Comparison of ENCODE assay signal across 12 cellular contexts in genomic region chr17:39675390-39676082, GRCh38. TPM values are rescaled to one million over a fixed set of nuclear protein-coding genes. Genes with fewer than 3 reads are reported as not detected.
DNase-seq lines count a peak whose midpoint lies in the region; ATAC-seq and TF ChIP-seq lines count a peak whose summit lies in the region.
"Had no signal": no experiment of that assay in that cellular context is flagged by ENCODE, and none has a peak within 500 bp of the region (broad histone marks: within the 10 kb centered on the region; RNA-seq: fewer than 3 reads in every experiment).

No MANE protein-coding gene starts in this region.

- no peaks in the 10 kb centered on the region for H3F3A ChIP-seq in GM23248 (ENCODE audit: insufficient read depth)

- in situ Hi-C loops in GM23248 (cut with MboI), result no loop called here

- no peak overlapping the region for H3K9ac ChIP-seq in GM23248

- H3K4me1 ChIP-seq in hepatocyte (ENCODE audit: insufficient read depth), result peaks cover 42% of the 10 kb centered on the region
- H3K4me1 ChIP-seq in GM23248 (ENCODE audit: insufficient read depth), result no peaks in the 10 kb centered on the region

- no peaks in the 10 kb centered on the region for H4K20me1 ChIP-seq in hepatocyte (ENCODE audit: insufficient read depth, poor library complexity, severe bottlenecking)
- H4K20me1 ChIP-seq in GM23248 (ENCODE audit: insufficient read depth), result no peaks in the 10 kb centered on the region

- WGBS in hepatocyte (ENCODE audit: low lambda C conversion rate, missing lambda C conversion rate), result 81% methylated on average over 10 of the region's 10 CpGs
- WGBS in GM23248 (ENCODE audit: low coverage in 1 of 2, low lambda C conversion rate in 2 of 2, missing lambda C conversion rate in 2 of 2), 2 experiments, result 83 to 96% methylated on average over 8 to 10 of the region's 10 CpGs

- H3K4me2 ChIP-seq in hepatocyte (no peak overlapping the region), GM23248 (ENCODE audit: unreplicated experiment) (no peak overlapping the region)

- H3K27ac ChIP-seq in VCaP, result peak overlapping the region; percentile 54
- H3K27ac ChIP-seq in hepatocyte, result peak overlapping the region; percentile 91
- H3K27ac ChIP-seq in skin epidermis, result peak overlapping the region in 20 of 21 experiments; percentile 15 to 85 (median 72)
- no peak overlapping the region for H3K27ac ChIP-seq in GM23248
- H3K27ac ChIP-seq: HL-60 had no signal

- H3K9me2 ChIP-seq in hepatocyte (replicated peaks; ENCODE audit: insufficient read depth) (no peaks in the 10 kb centered on the region), GM23248 (ENCODE audit: insufficient read depth) (no peaks in the 10 kb centered on the region)

- no peaks in the 10 kb centered on the region for H3K9me3 ChIP-seq in hepatocyte (ENCODE audit: low read depth)
- H3K9me3 ChIP-seq in GM23248 (ENCODE audit: low read depth), result no peaks in the 10 kb centered on the region
- H3K9me3 ChIP-seq: mucosa of descending colon had no signal

- no peak for TF ChIP-seq POLR2A in erythroblast (IDR thresholded peaks at IDR 0.05; ENCODE audit: low read length)

- H2AFZ ChIP-seq in hepatocyte (no peak overlapping the region), GM23248 (no peak overlapping the region)

- H3K36me3 ChIP-seq in hepatocyte (replicated peaks; ENCODE audit: insufficient read depth, low read depth), result no peaks in the 10 kb centered on the region
- no peaks in the 10 kb centered on the region for H3K36me3 ChIP-seq in GM23248 (ENCODE audit: low read depth)

- peak; percentile 11 for ATAC-seq in GM21786 (IDR thresholded peaks at IDR 0.05; ENCODE audit: unreplicated experiment)
- ATAC-seq in GM18520 (IDR thresholded peaks at IDR 0.05; ENCODE audit: unreplicated experiment), result no peak

- no peak overlapping the region for H3K4me3 ChIP-seq in hepatocyte
- no peak overlapping the region for H3K4me3 ChIP-seq in skin epidermis
- H3K4me3 ChIP-seq in GM23248, result no peak overlapping the region
- H3K4me3 ChIP-seq: mucosa of descending colon had no signal

- H3K27me3 ChIP-seq in hepatocyte, result no peaks in the 10 kb centered on the region
- H3K27me3 ChIP-seq in GM23248 (replicated peaks; ENCODE audit: insufficient read depth), result 0 out of 2 replicates have a peak, but pooled peaks cover 6% of the 10 kb centered on the region

- no peak for DNase-seq in hepatocyte (ENCODE audit: low spot score)
- DNase-seq in erythroblast (lab: John Stamatoyannopoulos, UW), result no peak
- DNase-seq in pons (ENCODE audit: low spot score), result no peak
- DNase-seq in GM23248, result no peak
- DNase-seq: stimulated activated CD4-positive, alpha-beta T cell treated with anti-CD3 and anti-CD28 coated beads, Interleukin-2, amount 100 ng/mL, for 48 hours had no signal

- H3K79me2 ChIP-seq in hepatocyte (no peaks in the 10 kb centered on the region), GM23248 (ENCODE audit: insufficient read depth) (no peaks in the 10 kb centered on the region)

- TF ChIP-seq CTCF in VCaP (conservative IDR thresholded peaks at IDR 0.05), result no peak
- TF ChIP-seq CTCF in hepatocyte (IDR thresholded peaks at IDR 0.05; ENCODE audit: poor library complexity), result no peak

RNA-seq across cellular contexts. Expression of gene PNMT, which starts 7.3 kb away (rescaled TPM):
- total RNA-seq in hepatocyte, result 51.9 and 64.5 TPM in 2 replicates
- 203 and 204 TPM in 2 replicates for polyA plus RNA-seq in hepatocyte
- not detected in 2 replicates for total RNA-seq in GM23248 (2014; rRNA removed; shearing (Covaris generic))
- polyA plus RNA-seq in GM23248 (2016; fragmentation: Nextera tagmentation; extraction: Ambion mirVana), result not detected in 2 replicates
- total RNA-seq: Daoy had no signal

RNA-seq across cellular contexts. Expression of gene TCAP, which starts 10.4 kb away (rescaled TPM):
- 0.90 and 1.0 TPM in 2 replicates for total RNA-seq in hepatocyte
- 0.64 and 0.66 TPM in 2 replicates for polyA plus RNA-seq in hepatocyte
- 0.43 TPM in 1 of 2 replicates, not detected in the other for total RNA-seq in GM23248 (2014; rRNA removed; shearing (Covaris generic))
- polyA plus RNA-seq in GM23248 (2016; fragmentation: Nextera tagmentation; extraction: Ambion mirVana), result not detected in 2 replicates
- total RNA-seq: Daoy had no signal

RNA-seq across cellular contexts. Expression of gene PGAP3, which starts 12.3 kb away (rescaled TPM):
- total RNA-seq in hepatocyte, result 26.8 and 33.0 TPM in 2 replicates
- polyA plus RNA-seq in hepatocyte (35.4 and 35.6 TPM in 2 replicates), GM23248 (2016; fragmentation: Nextera tagmentation; extraction: Ambion mirVana) (9.2 and 10.6 TPM in 2 replicates)
- 14.2 and 15.3 TPM in 2 replicates for total RNA-seq in GM23248 (2014; rRNA removed; shearing (Covaris generic))

RNA-seq across cellular contexts. Expression of gene ERBB2, which starts 24.3 kb away (rescaled TPM):
- 77.7 and 93.1 TPM in 2 replicates for total RNA-seq in hepatocyte
- polyA plus RNA-seq in hepatocyte, result 72.9 and 76.4 TPM in 2 replicates
- 45.8 and 55.4 TPM in 2 replicates for total RNA-seq in GM23248 (2014; rRNA removed; shearing (Covaris generic))
- 28.5 and 30.3 TPM in 2 replicates for polyA plus RNA-seq in GM23248 (2016; fragmentation: Nextera tagmentation; extraction: Ambion mirVana)

RNA-seq across cellular contexts. Expression of gene STARD3, which starts 38.6 kb away (rescaled TPM):
- 61.6 and 76.5 TPM in 2 replicates for total RNA-seq in hepatocyte
- polyA plus RNA-seq in hepatocyte, result 89.0 and 90.3 TPM in 2 replicates
- total RNA-seq in GM23248 (2014; rRNA removed; shearing (Covaris generic)), result 34.0 and 41.0 TPM in 2 replicates
- 32.3 and 34.1 TPM in 2 replicates for polyA plus RNA-seq in GM23248 (2016; fragmentation: Nextera tagmentation; extraction: Ambion mirVana)

Comparison
In these comparisons a context has a peak if more than half of its experiments do, and no peak if none do; other contexts are left out.
1. RNA of gene PNMT, which starts 7.3 kb away (total RNA-seq): 51.9 to 64.5 TPM in hepatocyte; not detected in GM23248; every median in the first group is over 10 times any median in the second.